ENCODE assay signal across 25 cellular contexts in the genomic region with DNA sequence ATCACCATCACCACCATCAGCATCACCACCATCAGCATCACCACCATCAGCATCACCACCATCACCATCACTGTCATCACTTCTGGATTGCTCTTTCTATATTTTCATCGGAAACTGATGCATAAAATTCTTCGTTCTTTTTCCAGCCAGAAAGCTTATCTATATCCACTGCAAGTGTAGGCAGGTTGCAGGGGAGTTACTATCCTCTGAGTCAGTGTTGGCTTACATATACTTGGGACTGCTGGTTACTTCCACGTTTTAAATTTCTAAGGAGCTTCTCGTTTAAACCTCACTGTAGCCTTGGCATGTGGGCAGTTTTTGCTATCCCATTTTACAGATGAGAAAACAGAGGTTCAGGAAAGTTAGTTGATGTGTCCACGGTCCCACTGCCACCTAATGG.
DNase-seq lines count a peak whose midpoint lies in the region; ATAC-seq, FAIRE-seq and TF ChIP-seq lines count a peak whose summit lies in the region.
"Had no signal": no experiment of that assay in that cellular context is flagged by ENCODE, and none has a peak within 500 bp of the region (broad histone marks: within the 10 kb centered on the region; RNA-seq: fewer than 3 reads in every experiment).

No MANE protein-coding gene starts in this region.

- intact Hi-C loops in HepG2 (cut with micrococcal nuclease; ENCODE audit: unreplicated experiment): no loop called here
- intact Hi-C loops in right lobe of liver (cut with DNase I): no loop called here

- peaks cover 5% of the 10 kb centered on the region for H3K27me3 Mint-ChIP-seq in GM23338 (ENCODE audit: insufficient read depth, low read depth, poor library complexity)
- H3K27me3 Mint-ChIP-seq: CD4-positive, alpha-beta T cell; CD8-positive, alpha-beta memory T cell had no signal

- H3K9me3 Mint-ChIP-seq in GM23338: no peaks in the 10 kb centered on the region; the same call in 2 of the 3 replicates
- H3K9me3 Mint-ChIP-seq: CD4-positive, alpha-beta T cell; H9 had no signal

- no peak overlapping the region for H3K9ac ChIP-seq in HepG2 (ENCODE audit: insufficient read depth, low read depth, low read length)
- H3K9ac ChIP-seq: GM23248 had no signal

- H2AFZ ChIP-seq in HepG2 (ENCODE audit: low read length) (no peak overlapping the region), GM23338 (no peak overlapping the region)
- H2AFZ ChIP-seq: GM23248 had no signal

- no peaks in the 10 kb centered on the region for H3K36me3 ChIP-seq in HepG2 (replicated peaks in 1 of 2; ENCODE audit: control insufficient read depth in 1 of 2, insufficient read depth in 2 of 2, low read length in 2 of 2)
- H3K36me3 ChIP-seq in right lobe of liver: no peaks in the 10 kb centered on the region
- no peaks in the 10 kb centered on the region for H3K36me3 ChIP-seq in RWPE2 (ENCODE audit: low read depth)
- H3K36me3 ChIP-seq in GM23338 (ENCODE audit: insufficient read depth): no peaks in the 10 kb centered on the region
- H3K36me3 ChIP-seq: BE2C had no signal

- DNase-seq in HepG2 (ENCODE audit: low spot score) (no peak), right lobe of liver (no peak), RWPE2 (ENCODE audit: low spot score) (no peak), epithelial cell of prostate (ENCODE audit: low read depth, low spot score) (peak; percentile 18), GM23338 (ENCODE audit: low spot score) (no peak), UCSD-AML1 (lab: John Stamatoyannopoulos, UW; ENCODE audit: unreplicated experiment) (no peak), SIG-M5 (lab: John Stamatoyannopoulos, UW) (no peak)
- DNase-seq: 8988T; ACHN; AML-193; BE2C; CD4-positive, alpha-beta T cell; CD8-positive, alpha-beta memory T cell; DMS 273 treated with DMSO at 0.1 percent for 48 hours; DMS79; EL; GDM1; GM23248; H9 had no signal

- TF ChIP-seq EP300 in HepG2 (IDR thresholded peaks at IDR 0.05; ENCODE audit: low read depth in 2 of 2, low read length in 2 of 2) (no peak), HepG2 (CRISPR knock-in tag; IDR thresholded peaks at IDR 0.05; ENCODE audit: borderline replicate concordance) (no peak)

- no peak for ATAC-seq in HepG2
- ATAC-seq in right lobe of liver: no peak
- ATAC-seq in RWPE2 (ENCODE audit: low read depth): peak; percentile 58; the same call in 1 of the 3 replicates
- ATAC-seq in GM23338: no peak
- ATAC-seq: GM12878, HCT116 had no signal

- POLR2A ChIA-PET in HepG2 (lab: Yijun Ruan, JAX): no interaction called here

- H3K36me3 Mint-ChIP-seq in GM23338 (ENCODE audit: low read depth): no peaks in the 10 kb centered on the region; the same call in 2 of the 3 replicates

- CTCF ChIA-PET in HepG2 (lab: Yijun Ruan, JAX; ENCODE audit: low intra/inter-chr PET ratio, low total read pairs): no interaction called here

- H3K27me3 ChIP-seq in HepG2 (ENCODE audit: control insufficient read depth in 1 of 2, insufficient read depth in 2 of 2, low read length in 2 of 2) (peaks cover 3 to 28% of the 10 kb centered on the region in 2 experiments; a peak in 3 of 5 replicates), right lobe of liver (no peaks in the 10 kb centered on the region), RWPE2 (ENCODE audit: insufficient read depth, poor library complexity, severe bottlenecking) (no peaks in the 10 kb centered on the region), GM23338 (ENCODE audit: insufficient read depth) (no peaks in the 10 kb centered on the region)
- H3K27me3 ChIP-seq: BE2C had no signal

- no peaks in the 10 kb centered on the region for H3K79me2 ChIP-seq in HepG2 (ENCODE audit: insufficient read depth, low read length)
- H3K79me2 ChIP-seq in GM23338 (replicated peaks; ENCODE audit: insufficient read depth): no peaks in the 10 kb centered on the region

- peaks cover 4% of the 10 kb centered on the region; the same call in 1 of the 3 replicates for H3K4me1 Mint-ChIP-seq in GM23338

- H3K27ac Mint-ChIP-seq in GM23338: no peak overlapping the region
- H3K27ac Mint-ChIP-seq: CD14-positive monocyte; CD4-positive, alpha-beta T cell; CD8-positive, alpha-beta memory T cell; H9 had no signal

- no peak overlapping the region for H3K4me3 ChIP-seq in HepG2 (replicated peaks in 1 of 3; ENCODE audit: insufficient read depth in 1 of 3, low read depth in 2 of 3, low read length in 3 of 3)
- H3K4me3 ChIP-seq in right lobe of liver: no peak overlapping the region
- H3K4me3 ChIP-seq in RWPE2 (ENCODE audit: severe bottlenecking): no peak overlapping the region
- no peak overlapping the region for H3K4me3 ChIP-seq in GM23338
- H3K4me3 ChIP-seq: A549, GM12878, GM23248 had no signal

- BruUV-seq in HepG2 (replicated peaks; lab: Mats Ljungman, UMichigan): no TSS peak

- H4K20me1 ChIP-seq in HepG2 (ENCODE audit: insufficient read depth, low read length) (no peaks in the 10 kb centered on the region), GM23338 (replicated peaks; ENCODE audit: insufficient read depth) (no peaks in the 10 kb centered on the region)

- no peak for TF ChIP-seq POLR2A in HepG2 (IDR thresholded peaks at IDR 0.05; ENCODE audit: insufficient read depth in 1 of 2, low read depth in 2 of 2, low read length in 2 of 2)
- TF ChIP-seq POLR2A in right lobe of liver (IDR thresholded peaks at IDR 0.05): no peak

- H3F3A ChIP-seq in GM23338 (replicated peaks; ENCODE audit: low read depth): no peaks in the 10 kb centered on the region

- in situ Hi-C loops in HepG2 (cut with HindIII; ENCODE audit: extremely low pct_ligation_motif_present, low pct_unique_long_range_greater_than_20kb): no loop called here

- H3K4me3 Mint-ChIP-seq in GM23338: no peak overlapping the region
- H3K4me3 Mint-ChIP-seq: CD14-positive monocyte; CD4-positive, alpha-beta T cell; CD8-positive, alpha-beta memory T cell; H9 had no signal

- H3K4me1 ChIP-seq in HepG2 (ENCODE audit: insufficient read depth, low read length) (peaks cover 15% of the 10 kb centered on the region), right lobe of liver (no peaks in the 10 kb centered on the region), RWPE2 (ENCODE audit: insufficient read depth, poor library complexity, severe bottlenecking) (no peaks in the 10 kb centered on the region), GM23338 (ENCODE audit: insufficient read depth) (no peaks in the 10 kb centered on the region)
- H3K4me1 ChIP-seq: A549, BE2C had no signal

- no peak for FAIRE-seq in HepG2 (lab: Jason Lieb, UNC)
- FAIRE-seq: A549, D721Med, GM12878, GM19239 had no signal

- TF ChIP-seq CTCF in HepG2 (CRISPR knock-in tag; IDR thresholded peaks at IDR 0.05) (no peak), right lobe of liver (IDR thresholded peaks at IDR 0.05) (no peak), RWPE2 (IDR thresholded peaks at IDR 0.05; ENCODE audit: poor library complexity, severe bottlenecking) (no peak), GM23338 (conservative IDR thresholded peaks at IDR 0.05; ENCODE audit: low read depth in 2 of 2) (no peak)

- H3K27ac ChIP-seq in HepG2 (ENCODE audit: extremely low read length, insufficient read depth, low read length) (no peak overlapping the region), right lobe of liver (no peak overlapping the region), RWPE2 (ENCODE audit: poor library complexity, severe bottlenecking) (no peak overlapping the region), epithelial cell of prostate (no peak overlapping the region), GM23338 (ENCODE audit: low read depth) (no peak overlapping the region)
- H3K27ac ChIP-seq: A549, GM23248 had no signal

- WGBS in HepG2 (ENCODE audit: low lambda C conversion rate): 34% methylated on average over 5 of the region's 5 CpGs
- 82% methylated on average over 5 of the region's 5 CpGs for WGBS in right lobe of liver (ENCODE audit: insufficient coverage, low coverage, low lambda C conversion rate, missing lambda C conversion rate)

- no peak overlapping the region for H3K4me2 ChIP-seq in HepG2 (ENCODE audit: low read depth, low read length)
- no peak overlapping the region for H3K4me2 ChIP-seq in GM23338
- H3K4me2 ChIP-seq: A549 had no signal

- no peaks in the 10 kb centered on the region for H3K9me2 ChIP-seq in GM23338 (ENCODE audit: insufficient read depth)

- H3K9me3 ChIP-seq in HepG2 (ENCODE audit: low read length) (peaks cover 6% of the 10 kb centered on the region; the same call in 1 of the 2 replicates), right lobe of liver (no peaks in the 10 kb centered on the region), RWPE2 (ENCODE audit: severe bottlenecking) (no peaks in the 10 kb centered on the region)
- H3K9me3 ChIP-seq: A549, BE2C had no signal

- no peak for TF ChIP-seq RAD21 in HepG2 (CRISPR knock-in tag; IDR thresholded peaks at IDR 0.05)

TF ChIP-seq in HepG2, 621 proteins besides CTCF, POLR2A, EP300 and RAD21:
- TF ChIP-seq EEA1 (CRISPR knock-in tag; IDR thresholded peaks at IDR 0.05; ENCODE audit: borderline replicate concordance): no peak
- no peak for TF ChIP-seq PHB2 (IDR thresholded peaks at IDR 0.05; ENCODE audit: partially characterized antibody)
- peak; percentile 75 for TF ChIP-seq ZNF629 (CRISPR knock-in tag; conservative IDR thresholded peaks at IDR 0.05)
- no peak for TF ChIP-seq IRF1 (CRISPR knock-in tag; IDR thresholded peaks at IDR 0.05; ENCODE audit: low read depth)

TF ChIP-seq in GM23338, 12 proteins besides CTCF, POLR2A, EP300 and RAD21 (continues in another document):
- no peak for TF ChIP-seq EZH2phosphoT487 (IDR thresholded peaks at IDR 0.05; ENCODE audit: unreplicated experiment)
- no peak for TF ChIP-seq ZNF114 (CRISPR knock-in tag; IDR thresholded peaks at IDR 0.05)
- TF ChIP-seq ETS1 (IDR thresholded peaks at IDR 0.05): no peak
- TF ChIP-seq JUNB (IDR thresholded peaks at IDR 0.05; ENCODE audit: unreplicated experiment): no peak
